23 cellular contexts compared by ENCODE assay signal in the genomic region with DNA sequence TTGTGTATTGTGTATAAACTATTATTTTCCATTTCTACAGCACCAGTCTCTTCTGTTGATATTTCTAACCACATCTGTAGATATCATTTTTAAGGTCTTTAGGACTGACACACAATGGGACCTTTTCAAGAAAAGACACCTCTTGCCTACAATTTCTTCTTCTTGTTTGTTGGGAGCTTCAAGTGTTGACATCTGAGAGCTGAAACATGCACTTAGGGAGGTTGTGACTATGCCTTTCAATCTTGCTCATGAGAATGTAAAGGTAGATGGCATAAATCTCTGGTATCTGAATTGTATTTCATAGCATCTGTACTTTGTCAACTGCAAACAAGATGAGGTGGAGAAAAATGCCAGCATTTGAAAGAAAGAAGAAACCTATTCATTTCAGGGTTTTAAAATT.
"Had no signal": no experiment of that assay in that cellular context is flagged by ENCODE, and none has a peak within 500 bp of the region (broad histone marks: within the 10 kb centered on the region; RNA-seq: fewer than 3 reads in every experiment).

No MANE protein-coding gene starts in this region.

- H3K27me3 ChIP-seq: colonic mucosa, dorsolateral prefrontal cortex, esophagus muscularis mucosa, esophagus squamous epithelium, foreskin keratinocyte, gastrocnemius medialis, gastroesophageal sphincter, heart left ventricle, heart right ventricle had no signal

- H3K9me3 ChIP-seq: colonic mucosa, esophagus muscularis mucosa, esophagus squamous epithelium, gastrocnemius medialis, gastroesophageal sphincter, heart left ventricle, heart right ventricle had no signal

- H3K4me3 ChIP-seq: colonic mucosa, coronary artery, dorsolateral prefrontal cortex, esophagus muscularis mucosa, esophagus squamous epithelium, gastrocnemius medialis, gastroesophageal sphincter, heart left ventricle, heart right ventricle had no signal

- DNase-seq: colonic mucosa; cortex of kidney; dermis blood vessel endothelial cell; dorsolateral prefrontal cortex; effector CD4-positive, alpha-beta T cell; effector CD8-positive, alpha-beta T cell; effector memory CD4-positive, alpha-beta T cell; effector memory CD8-positive, alpha-beta T cell; endodermal cell; erythroblast; esophagus squamous epithelium; foreskin fibroblast; foreskin keratinocyte; foreskin melanocyte; gastrocnemius medialis; glutamatergic neuron; head of caudate nucleus; heart left ventricle; heart right ventricle had no signal

- H3K27ac ChIP-seq: colonic mucosa, coronary artery, dorsolateral prefrontal cortex, epithelial cell of prostate, esophagus muscularis mucosa, esophagus squamous epithelium, foreskin keratinocyte, gastrocnemius medialis, gastroesophageal sphincter, heart left ventricle, heart right ventricle had no signal

- H3K36me3 ChIP-seq: colonic mucosa, esophagus muscularis mucosa, esophagus squamous epithelium, gastrocnemius medialis, gastroesophageal sphincter, heart left ventricle, heart right ventricle had no signal
